24 cellular contexts compared by ENCODE assay signal in the genomic region with DNA sequence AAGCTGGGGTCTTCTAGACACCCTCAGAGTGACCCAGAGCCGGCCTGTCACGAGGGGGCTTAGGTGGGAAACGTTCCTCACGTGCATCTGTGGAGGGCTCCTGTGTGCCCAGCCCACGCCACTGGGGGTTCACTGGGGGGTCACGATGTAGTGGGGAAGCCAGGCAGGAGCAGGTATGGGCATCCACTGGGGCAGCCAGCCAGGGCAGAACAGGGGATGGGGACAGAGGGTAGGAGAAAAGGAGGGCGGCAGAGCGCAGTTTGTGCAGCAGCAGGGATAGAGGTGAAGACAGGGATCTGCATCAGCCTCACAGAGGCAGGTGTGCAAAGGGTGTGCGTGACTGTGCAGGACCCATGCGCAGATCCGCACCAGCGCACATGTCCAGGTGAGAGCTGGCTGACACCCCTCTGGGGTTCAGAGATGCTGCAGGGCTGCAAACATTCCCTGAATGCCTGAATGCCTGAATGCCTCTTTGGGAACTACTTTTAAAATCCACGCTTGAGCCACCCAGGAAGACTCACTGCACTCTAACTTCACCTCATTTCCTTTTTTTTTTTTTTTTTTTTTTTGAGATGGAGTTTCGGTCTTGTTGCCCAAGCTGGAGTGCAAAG. TPM values are rescaled to one million over a fixed set of nuclear protein-coding genes. Genes with fewer than 3 reads are reported as not detected.
A peak's percentile ranks its signal among the peaks of the same experiment; 100 is the strongest.
DNase-seq lines count a peak whose midpoint lies in the region; ATAC-seq, FAIRE-seq and TF ChIP-seq lines count a peak whose summit lies in the region.
"Had no signal": no experiment of that assay in that cellular context is flagged by ENCODE, and none has a peak within 500 bp of the region (broad histone marks: within the 10 kb centered on the region; RNA-seq: fewer than 3 reads in every experiment).

No MANE protein-coding gene starts in this region.

- no peak overlapping the region for H2AFZ ChIP-seq in K562 (ENCODE audit: low read depth, low read length)
- H2AFZ ChIP-seq in neuronal stem cell (ENCODE audit: low read length), result no peak overlapping the region

- peaks cover 36 to 54% (median 44%) of the 10 kb centered on the region in 9 donors for H3K4me1 ChIP-seq in heart right ventricle
- H3K4me1 ChIP-seq in K562 (replicated peaks in 1 of 2; ENCODE audit: control insufficient read depth in 2 of 2, insufficient read depth in 2 of 2, low read length in 2 of 2), result peaks cover 11 to 22% of the 10 kb centered on the region in 2 experiments
- peaks cover 0 to 3% of the 10 kb centered on the region in 2 donors for H3K4me1 ChIP-seq in neuronal stem cell (ENCODE audit: control insufficient read depth in 2 of 2, insufficient read depth in 1 of 2, low read depth in 1 of 2, low read length in 2 of 2)

- peak overlapping the region; percentile 85 for H3K23ac ChIP-seq in neuronal stem cell (ENCODE audit: low read depth, low read length, poor library complexity)

- no peak overlapping the region for H2BK15ac ChIP-seq in neuronal stem cell (ENCODE audit: low read length)

- H3K14ac ChIP-seq in neuronal stem cell (ENCODE audit: low read length), result no peak overlapping the region

- H2BK120ac ChIP-seq in neuronal stem cell (ENCODE audit: low read depth, low read length), result no peak overlapping the region

- peaks cover 40% of the 10 kb centered on the region for H3K79me2 ChIP-seq in K562 (ENCODE audit: control insufficient read depth, insufficient read depth, low read length)

- H3K4me2 ChIP-seq in K562 (ENCODE audit: insufficient read depth, low read length), result no peak overlapping the region
- no peak overlapping the region for H3K4me2 ChIP-seq in neuronal stem cell (ENCODE audit: insufficient read depth, low read length, poor library complexity, severe bottlenecking)

- no peak for ATAC-seq in left cardiac atrium
- no peak for ATAC-seq in heart right ventricle
- ATAC-seq in K562, result no peak
- ATAC-seq in HG02852 (IDR thresholded peaks at IDR 0.05; ENCODE audit: unreplicated experiment), result no peak
- ATAC-seq in GM18517 (IDR thresholded peaks at IDR 0.05; ENCODE audit: unreplicated experiment), result no peak
- ATAC-seq: activated T-cell treated with anti-CD3 and anti-CD28 coated beads, Interleukin-2, amount 50 U/mL, for 4 hours; left lobe of liver; PC-3 had no signal

- H3K9me1 ChIP-seq in K562 (ENCODE audit: control insufficient read depth, insufficient read depth, low read length), result no peaks in the 10 kb centered on the region

- H3K27me3 ChIP-seq in heart right ventricle (no peaks in the 10 kb centered on the region), K562 (ENCODE audit: control insufficient read depth in 2 of 2, insufficient read depth in 2 of 2, low read length in 2 of 2) (no peaks in the 10 kb centered on the region), neuronal stem cell (ENCODE audit: control insufficient read depth in 3 of 3, insufficient read depth in 3 of 3, low read depth in 1 of 3, low read length in 3 of 3) (no peaks in the 10 kb centered on the region)
- H3K27me3 ChIP-seq: MG63, neutrophil had no signal

- H3K9me3 ChIP-seq in heart right ventricle (no peaks in the 10 kb centered on the region), K562 (replicated peaks; ENCODE audit: control insufficient read depth, insufficient read depth, low read depth, low read length) (no peaks in the 10 kb centered on the region), neuronal stem cell (replicated peaks in 1 of 2; ENCODE audit: control insufficient read depth in 2 of 2, insufficient read depth in 1 of 2, low read depth in 1 of 2, low read length in 2 of 2) (no peaks in the 10 kb centered on the region)
- H3K9me3 ChIP-seq: MG63, neutrophil had no signal

- peaks cover 6 to 94% (median 52%) of the 10 kb centered on the region in 9 donors for H3K36me3 ChIP-seq in heart right ventricle
- peaks cover 93% of the 10 kb centered on the region for H3K36me3 ChIP-seq in K562 (ENCODE audit: control insufficient read depth, insufficient read depth, low read length)
- peaks cover 12 to 17% of the 10 kb centered on the region in 2 donors for H3K36me3 ChIP-seq in neuronal stem cell (replicated peaks in 1 of 2; ENCODE audit: control insufficient read depth in 2 of 2, insufficient read depth in 2 of 2, low read length in 2 of 2)

- peak; percentile 21 for DNase-seq in left cardiac atrium
- DNase-seq in heart right ventricle, result no peak
- DNase-seq in K562 (ENCODE audit: extremely low read depth in 1 of 4, low spot score in 3 of 4), result no peak
- no peak for DNase-seq in neuronal stem cell (ENCODE audit: low spot score)
- no peak for DNase-seq in occipital lobe (lab: John Stamatoyannopoulos, UW)
- no peak for DNase-seq in NCI-H187 (lab: John Stamatoyannopoulos, UW)
- DNase-seq: activated CD4-positive, alpha-beta memory T cell treated with anti-CD3 and anti-CD28 coated beads for 36 hours; activated naive CD4-positive, alpha-beta T cell treated with anti-CD3 and anti-CD28 coated beads for 36 hours; activated T-cell treated with anti-CD3 and anti-CD28 coated beads, Interleukin-2, amount 50 U/mL, for 4 hours; DMS53; effector CD8-positive, alpha-beta T cell; GF-D8; glutamatergic neuron; MG63; NCI-H1694; NCI-H226; PC-3; retina; stimulated activated CD4-positive, alpha-beta T cell treated with anti-CD3 and anti-CD28 coated beads, Interleukin-4, amount 100 ng/mL, for 4 hours; WERI-Rb-1 had no signal

- H4K20me1 ChIP-seq in K562 (replicated peaks; ENCODE audit: control insufficient read depth, insufficient read depth, low read length), result peaks cover 11% of the 10 kb centered on the region; the same call in 1 of the 2 replicates

- peak overlapping the region; percentile 48 for H2BK5ac ChIP-seq in neuronal stem cell (ENCODE audit: low read length)

- no peak overlapping the region for H4K91ac ChIP-seq in neuronal stem cell (ENCODE audit: low read depth, low read length, poor library complexity)

- no peak for TF ChIP-seq EP300 in K562 (IDR thresholded peaks at IDR 0.05; ENCODE audit: low read length)

- intact Hi-C loops in left cardiac atrium (cut with DNase I), result no loop called here
- intact Hi-C loops in heart right ventricle (cut with DNase I), result no loop called here
- intact Hi-C loops in K562 (cut with micrococcal nuclease), result no loop called here

- CTCF ChIA-PET in K562 (lab: Yijun Ruan, JAX; ENCODE audit: low intra/inter-chr PET ratio), result no interaction called here

- POLR2A ChIA-PET in K562 (lab: Yijun Ruan, JAX), result interaction anchor here (0.6 to 1.6 kb wide), 4 partner anchors 10 to 581 kb away, joined by 3 to 6 read pairs (median 3); partner anchors contain the start of genes AAMP and PNKD

- H3K79me1 ChIP-seq in neuronal stem cell (ENCODE audit: low read depth, low read length), result no peaks in the 10 kb centered on the region

- no peak overlapping the region for H2AK5ac ChIP-seq in neuronal stem cell (ENCODE audit: low read depth, low read length)

- WGBS in heart right ventricle, 2 donors, result 93% methylated on average over 14 of the region's 14 CpGs
- WGBS in K562 (ENCODE audit: insufficient coverage, low coverage, missing lambda C conversion rate), result 98% methylated on average over 6 of the region's 14 CpGs
- no CpG with 5 or more reads among the region's 14 CpGs for WGBS in neuronal stem cell (ENCODE audit: extremely low coverage in 2 of 2, insufficient read length in 2 of 2, insufficient replicate concordance in 1 of 2), 2 donors

- no peak for TF ChIP-seq RAD21 in K562 (CRISPR knock-in tag; conservative IDR thresholded peaks at IDR 0.05 in 1 of 2, IDR thresholded peaks at IDR 0.05 in 1 of 2)

- TF ChIP-seq POLR2A in K562 (conservative IDR thresholded peaks at IDR 0.05), result no peak

- H3K4me3 ChIP-seq in heart right ventricle (no peak overlapping the region), K562 (no peak overlapping the region), neuronal stem cell (ENCODE audit: low read length in 2 of 2) (no peak overlapping the region)
- H3K4me3 ChIP-seq: MG63 had no signal

- H3K27ac ChIP-seq in heart right ventricle, result no peak overlapping the region
- H3K27ac ChIP-seq in K562 (ENCODE audit: extremely low read depth, low read depth, low read length), result no peak overlapping the region
- H3K27ac ChIP-seq in neuronal stem cell (replicated peaks; ENCODE audit: low read length), result no peak overlapping the region
- H3K27ac ChIP-seq: neutrophil, WERI-Rb-1 had no signal

- no peak overlapping the region for H3K9ac ChIP-seq in K562 (ENCODE audit: insufficient read depth in 1 of 2, low read depth in 2 of 2, low read length in 2 of 2)
- H3K9ac ChIP-seq in neuronal stem cell (ENCODE audit: low read depth, low read length, poor library complexity), result peak overlapping the region; percentile 77

- H4K8ac ChIP-seq in neuronal stem cell (ENCODE audit: low read depth, low read length), result no peak overlapping the region

- no peak overlapping the region for H2BK12ac ChIP-seq in neuronal stem cell (ENCODE audit: low read length)

- no peak for TF ChIP-seq CTCF in heart right ventricle (IDR thresholded peaks at IDR 0.05)
- TF ChIP-seq CTCF in K562 (IDR thresholded peaks at IDR 0.05 in 2 of 3, conservative IDR thresholded peaks at IDR 0.05 in 1 of 3; ENCODE audit: insufficient read depth in 2 of 3, low read depth in 1 of 3, low read length in 3 of 3), result no peak

- no peak overlapping the region for H3K18ac ChIP-seq in neuronal stem cell (ENCODE audit: low read length)

- no peak for FAIRE-seq in K562 (lab: Jason Lieb, UNC)

- no peak overlapping the region for H3K4ac ChIP-seq in neuronal stem cell (ENCODE audit: low read length)

- in situ Hi-C loops in K562 (cut with MboI), result no loop called here

- no TSS peak for BruUV-seq in K562 (replicated peaks; lab: Mats Ljungman, UMichigan)

RNA-seq across cellular contexts. Expression of gene PNKD, which starts 10.0 kb away (rescaled TPM):
- 10 to 100 TPM; 62.4 to 68.5 TPM for total RNA-seq in left cardiac atrium
- total RNA-seq in heart right ventricle, result 10 to 100 TPM; 56.9 to 91.1 (median 74.2) TPM
- polyA plus RNA-seq in heart right ventricle, result 100 to 1,000 TPM in 1 of 2 donors, 10 to 100 TPM in 1; 76.7 to 138 TPM
- total RNA-seq in K562 (2011; cell fraction: chromatin; rRNA removed; ENCODE audit: low replicate concordance), result 14.5 and 65.7 TPM in 2 replicates
- 43.7 and 53.7 TPM in 2 replicates for total RNA-seq in K562 (2011; cell fraction: nucleolus; rRNA removed)
- 35.0 and 68.9 TPM in 2 replicates for total RNA-seq in K562 (2011; cell fraction: nucleoplasm; rRNA removed)
- total RNA-seq in K562 (2014; rRNA removed), result 50.2 and 55.7 TPM in 2 replicates
- total RNA-seq in K562 (2014; rRNA removed; fragmentation: Illumina TruSeq; extraction: Trizol), result 17.5 and 26.0 TPM in 2 replicates
- 32.3 and 34.0 TPM in 2 replicates for total RNA-seq in K562 (2015; rRNA removed; fragmentation: Illumina TruSeq; extraction: Trizol)
- total RNA-seq in K562 (2021), result 59.5 and 60.1 TPM in 2 replicates
- 37.2 and 41.2 TPM in 2 replicates for polyA plus RNA-seq in K562 (2011; rRNA removed)
- 44.5 and 73.0 TPM in 2 replicates for polyA plus RNA-seq in K562 (2011; cell fraction: cytosol; rRNA removed)
- 74.3 and 129 TPM in 2 replicates for polyA plus RNA-seq in K562 (2011; cell fraction: nucleus; rRNA removed)
- polyA plus RNA-seq in K562 (2012), result 59.7 and 79.4 TPM in 2 replicates
- polyA plus RNA-seq in K562 (2014; fragmentation: Illumina TruSeq; extraction: Trizol), result 64.2 and 68.2 TPM in 2 replicates
- polyA plus RNA-seq in K562 (2014; fragmentation: Nextera tagmentation; extraction: Ambion mirVana), result 100 to 1,000 TPM in 1 of 2 experiments, 10 to 100 TPM in 1; 89.1 to 105 TPM
- 80.6 and 85.2 TPM in 2 replicates for polyA plus RNA-seq in K562 (2014; rRNA removed)
- 8.8 and 9.5 TPM in 2 replicates for polyA minus RNA-seq in K562 (2011; rRNA and poly(A)+ RNA removed)
- 11.2 and 13.5 TPM in 2 replicates for polyA minus RNA-seq in K562 (2011; cell fraction: cytosol; rRNA and poly(A)+ RNA removed)
- polyA minus RNA-seq in K562 (2011; cell fraction: nucleus; rRNA and poly(A)+ RNA removed), result 11.0 and 18.3 TPM in 2 replicates
- 58.6 TPM for polyA plus RNA-seq in neuronal stem cell (2013, experiment 1 of 2)
- polyA plus RNA-seq in neuronal stem cell (2013, experiment 2 of 2), result 61.7 TPM
- 18.2 TPM for total RNA-seq in occipital lobe

RNA-seq across cellular contexts. Expression of gene AAMP, which starts 10.4 kb away (rescaled TPM):
- total RNA-seq in left cardiac atrium, result 10 to 100 TPM; 49.0 to 52.5 TPM
- 10 to 100 TPM; 45.9 to 65.1 (median 57.5) TPM for total RNA-seq in heart right ventricle
- polyA plus RNA-seq in heart right ventricle, result 100 to 1,000 TPM in 1 of 2 donors, 10 to 100 TPM in 1; 33.4 to 116 TPM
- total RNA-seq in K562 (2011; cell fraction: chromatin; rRNA removed; ENCODE audit: low replicate concordance), result 32.1 and 75.8 TPM in 2 replicates
- 53.4 and 63.2 TPM in 2 replicates for total RNA-seq in K562 (2011; cell fraction: nucleolus; rRNA removed)
- total RNA-seq in K562 (2011; cell fraction: nucleoplasm; rRNA removed), result 39.5 and 41.6 TPM in 2 replicates
- total RNA-seq in K562 (2014; rRNA removed), result 156 and 197 TPM in 2 replicates
- 62.2 and 77.6 TPM in 2 replicates for total RNA-seq in K562 (2014; rRNA removed; fragmentation: Illumina TruSeq; extraction: Trizol)
- total RNA-seq in K562 (2015; rRNA removed; fragmentation: Illumina TruSeq; extraction: Trizol), result 94.1 and 99.2 TPM in 2 replicates
- total RNA-seq in K562 (2021), result 87.7 and 96.9 TPM in 2 replicates
- 39.5 and 47.3 TPM in 2 replicates for polyA plus RNA-seq in K562 (2011; rRNA removed)
- 74.7 and 140 TPM in 2 replicates for polyA plus RNA-seq in K562 (2011; cell fraction: cytosol; rRNA removed)
- 86.2 and 95.8 TPM in 2 replicates for polyA plus RNA-seq in K562 (2011; cell fraction: nucleus; rRNA removed)
- polyA plus RNA-seq in K562 (2012), result 76.3 and 79.7 TPM in 2 replicates
- 135 and 139 TPM in 2 replicates for polyA plus RNA-seq in K562 (2014; fragmentation: Illumina TruSeq; extraction: Trizol)
- 1 to 10 TPM; 5.7 to 8.9 TPM for polyA plus RNA-seq in K562 (2014; fragmentation: Nextera tagmentation; extraction: Ambion mirVana)
- polyA plus RNA-seq in K562 (2014; rRNA removed), result 133 and 156 TPM in 2 replicates
- 38.7 and 46.6 TPM in 2 replicates for polyA minus RNA-seq in K562 (2011; rRNA and poly(A)+ RNA removed)
- 31.6 and 40.7 TPM in 2 replicates for polyA minus RNA-seq in K562 (2011; cell fraction: cytosol; rRNA and poly(A)+ RNA removed)
- polyA minus RNA-seq in K562 (2011; cell fraction: nucleus; rRNA and poly(A)+ RNA removed), result 18.7 and 26.5 TPM in 2 replicates
- 45.1 TPM for polyA plus RNA-seq in neuronal stem cell (2013, experiment 1 of 2)
- polyA plus RNA-seq in neuronal stem cell (2013, experiment 2 of 2), result 38.9 TPM
- 105 TPM for total RNA-seq in occipital lobe

RNA-seq across cellular contexts. Expression of gene TMBIM1, which starts 11.9 kb away (rescaled TPM):
- 100 to 1,000 TPM; 156 to 166 TPM for total RNA-seq in left cardiac atrium
- 100 to 1,000 TPM in 7 of 10 donors, 10 to 100 TPM in 3; 85.3 to 151 (median 110) TPM for total RNA-seq in heart right ventricle
- polyA plus RNA-seq in heart right ventricle, result 100 to 1,000 TPM in 1 of 2 donors, 10 to 100 TPM in 1; 30.9 to 139 TPM
- 60.5 and 126 TPM in 2 replicates for total RNA-seq in K562 (2011; cell fraction: chromatin; rRNA removed; ENCODE audit: low replicate concordance)
- total RNA-seq in K562 (2011; cell fraction: nucleolus; rRNA removed), result 123 and 144 TPM in 2 replicates
- 126 and 128 TPM in 2 replicates for total RNA-seq in K562 (2011; cell fraction: nucleoplasm; rRNA removed)
- total RNA-seq in K562 (2014; rRNA removed), result 64.8 and 71.4 TPM in 2 replicates
- total RNA-seq in K562 (2014; rRNA removed; fragmentation: Illumina TruSeq; extraction: Trizol), result 56.6 and 59.2 TPM in 2 replicates
- 43.7 and 46.8 TPM in 2 replicates for total RNA-seq in K562 (2015; rRNA removed; fragmentation: Illumina TruSeq; extraction: Trizol)
- 90.7 and 102 TPM in 2 replicates for total RNA-seq in K562 (2021)
- polyA plus RNA-seq in K562 (2011; rRNA removed), result 45.9 and 66.8 TPM in 2 replicates
- 68.3 and 77.4 TPM in 2 replicates for polyA plus RNA-seq in K562 (2011; cell fraction: cytosol; rRNA removed)
- polyA plus RNA-seq in K562 (2011; cell fraction: nucleus; rRNA removed), result 111 and 118 TPM in 2 replicates
- polyA plus RNA-seq in K562 (2012), result 77.9 and 194 TPM in 2 replicates
- polyA plus RNA-seq in K562 (2014; fragmentation: Illumina TruSeq; extraction: Trizol), result 105 and 112 TPM in 2 replicates
- 10 to 100 TPM; 14.2 to 35.6 TPM for polyA plus RNA-seq in K562 (2014; fragmentation: Nextera tagmentation; extraction: Ambion mirVana)
- polyA plus RNA-seq in K562 (2014; rRNA removed), result 47.0 and 49.5 TPM in 2 replicates
- polyA minus RNA-seq in K562 (2011; rRNA and poly(A)+ RNA removed), result 37.4 and 39.0 TPM in 2 replicates
- polyA minus RNA-seq in K562 (2011; cell fraction: cytosol; rRNA and poly(A)+ RNA removed), result 26.7 and 30.6 TPM in 2 replicates
- polyA minus RNA-seq in K562 (2011; cell fraction: nucleus; rRNA and poly(A)+ RNA removed), result 15.1 and 18.2 TPM in 2 replicates
- polyA plus RNA-seq in neuronal stem cell (2013, experiment 1 of 2), result 10.4 TPM
- 10.7 TPM for polyA plus RNA-seq in neuronal stem cell (2013, experiment 2 of 2)
- 16.2 TPM for total RNA-seq in occipital lobe

RNA-seq across cellular contexts. Expression of gene GPBAR1, which starts 19.6 kb away (rescaled TPM):
- total RNA-seq in left cardiac atrium (1 to 10 TPM; 5.7 to 6.6 TPM), heart right ventricle (1 to 10 TPM in 7 of 10 donors, under 1 TPM in 3; 0.36 to 3.7 (median 1.3) TPM), K562 (2014; rRNA removed) (not detected in 2 replicates), K562 (2014; rRNA removed; fragmentation: Illumina TruSeq; extraction: Trizol) (not detected in 2 replicates), K562 (2015; rRNA removed; fragmentation: Illumina TruSeq; extraction: Trizol) (not detected in 2 replicates), K562 (2021) (not detected in 2 replicates), occipital lobe (not detected)
- polyA plus RNA-seq in heart right ventricle (1 to 10 TPM; 1.8 to 2.3 TPM), K562 (2011; rRNA removed) (not detected in 2 replicates), K562 (2014; fragmentation: Illumina TruSeq; extraction: Trizol) (not detected in 2 replicates), K562 (2014; fragmentation: Nextera tagmentation; extraction: Ambion mirVana) (not detected), K562 (2014; rRNA removed) (not detected in 2 replicates)
- 0.35 TPM in 1 of 2 replicates, not detected in the other for total RNA-seq in K562 (2011; cell fraction: chromatin; rRNA removed; ENCODE audit: low replicate concordance)
- total RNA-seq in K562 (2011; cell fraction: nucleolus; rRNA removed), result 0.33 TPM in 1 of 2 replicates, not detected in the other
- total RNA-seq in K562 (2011; cell fraction: nucleoplasm; rRNA removed), result 0.22 and 0.38 TPM in 2 replicates
- 0.04 TPM in 1 of 2 replicates, not detected in the other for polyA plus RNA-seq in K562 (2011; cell fraction: cytosol; rRNA removed)
- polyA plus RNA-seq in K562 (2011; cell fraction: nucleus; rRNA removed), result 0.07 and 0.09 TPM in 2 replicates
- 0.08 TPM in 1 of 2 replicates, not detected in the other for polyA plus RNA-seq in K562 (2012)
- polyA minus RNA-seq in K562 (2011; rRNA and poly(A)+ RNA removed), result not detected in 2 replicates
- not detected in 2 replicates for polyA minus RNA-seq in K562 (2011; cell fraction: cytosol; rRNA and poly(A)+ RNA removed)
- polyA minus RNA-seq in K562 (2011; cell fraction: nucleus; rRNA and poly(A)+ RNA removed), result not detected in 2 replicates
- 0.46 TPM for polyA plus RNA-seq in neuronal stem cell (2013, experiment 1 of 2)
- 0.44 TPM for polyA plus RNA-seq in neuronal stem cell (2013, experiment 2 of 2)
